29 cellular contexts compared by ENCODE assay signal in the genomic region with DNA sequence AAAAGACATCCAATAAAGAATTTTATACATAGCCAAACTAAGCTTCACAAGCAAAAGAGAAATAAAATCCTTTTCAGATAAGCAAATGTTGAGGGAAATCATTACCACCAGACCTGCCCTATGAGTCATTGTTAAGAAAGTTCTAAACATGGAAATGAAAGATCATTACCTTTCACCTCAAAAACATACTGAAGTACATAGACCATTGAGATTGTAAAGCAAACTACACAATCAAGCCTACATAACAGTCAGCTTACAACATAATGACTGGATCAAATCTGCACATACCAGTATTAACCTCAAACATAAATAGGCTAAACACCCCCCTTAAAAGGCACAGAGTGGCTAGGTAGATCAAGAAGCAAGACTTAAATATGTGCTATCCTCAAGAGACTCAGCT.
DNase-seq lines count a peak whose midpoint lies in the region; TF ChIP-seq lines count a peak whose summit lies in the region.
"Had no signal": no experiment of that assay in that cellular context is flagged by ENCODE, and none has a peak within 500 bp of the region (broad histone marks: within the 10 kb centered on the region; RNA-seq: fewer than 3 reads in every experiment).

No MANE protein-coding gene starts in this region.

- H3K9me3 Mint-ChIP-seq in CD14-positive monocyte = peaks cover 0 to 19% (median 8%) of the 10 kb centered on the region in 7 donors

- intact Hi-C loops in colonic mucosa (cut with DNase I) = no loop called here
- intact Hi-C loops in CD14-positive monocyte (cut with micrococcal nuclease) = no loop called here

- no peaks in the 10 kb centered on the region for H3K27me3 Mint-ChIP-seq in CD14-positive monocyte (ENCODE audit: low read depth in 3 of 3)
- H3K27me3 Mint-ChIP-seq: memory B cell; naive thymus-derived CD8-positive, alpha-beta T cell had no signal

- no peak overlapping the region for H3K4me3 ChIP-seq in colonic mucosa
- H3K4me3 ChIP-seq: esophagus muscularis mucosa, PC-9, stomach, tibial nerve had no signal

- H3K36me3 ChIP-seq in colonic mucosa = no peaks in the 10 kb centered on the region
- H3K36me3 ChIP-seq: esophagus muscularis mucosa, stomach, tibial nerve had no signal

- no peak overlapping the region for H3K4me3 Mint-ChIP-seq in CD14-positive monocyte
- H3K4me3 Mint-ChIP-seq: activated naive CD4-positive, alpha-beta T cell treated with anti-CD3 and anti-CD28 coated beads for 36 hours; activated T-cell treated with anti-CD3 and anti-CD28 coated beads, Interleukin-2, amount 50 U/mL, for 4 hours; H9; memory B cell; naive thymus-derived CD8-positive, alpha-beta T cell had no signal

- H3K27ac Mint-ChIP-seq in CD14-positive monocyte = no peak overlapping the region
- H3K27ac Mint-ChIP-seq: activated naive CD4-positive, alpha-beta T cell treated with anti-CD3 and anti-CD28 coated beads for 36 hours; H9; memory B cell; naive thymus-derived CD8-positive, alpha-beta T cell had no signal

- no peaks in the 10 kb centered on the region for H3K4me1 Mint-ChIP-seq in CD14-positive monocyte
- H3K4me1 Mint-ChIP-seq: H9; memory B cell; naive thymus-derived CD8-positive, alpha-beta T cell had no signal

- no peaks in the 10 kb centered on the region for H3K36me3 Mint-ChIP-seq in CD14-positive monocyte
- H3K36me3 Mint-ChIP-seq: memory B cell had no signal

- TF ChIP-seq CTCF in colonic mucosa (IDR thresholded peaks at IDR 0.05) (no peak), CD14-positive monocyte (IDR thresholded peaks at IDR 0.05) (no peak)

- no peaks in the 10 kb centered on the region for H3K27me3 ChIP-seq in colonic mucosa
- H3K27me3 ChIP-seq: esophagus muscularis mucosa, stomach, tibial nerve had no signal

- H3K27ac ChIP-seq in colonic mucosa = peak overlapping the region; percentile 43
- H3K27ac ChIP-seq: C4-2B, esophagus muscularis mucosa, PC-9, tibial nerve had no signal

- H3K4me1 ChIP-seq in colonic mucosa = no peaks in the 10 kb centered on the region
- H3K4me1 ChIP-seq: esophagus muscularis mucosa, stomach, tibial nerve had no signal

- DNase-seq in EL (peak; percentile 8), M059J (ENCODE audit: low read depth) (peak; percentile 61), colonic mucosa (no peak), non-pigmented ciliary epithelial cell (ENCODE audit: low read depth) (peak; percentile 51), DMS79 (lab: John Stamatoyannopoulos, UW) (no peak), CD14-positive monocyte (ENCODE audit: low spot score) (no peak), NCI-H82 treated with DMSO at 0.1 percent for 48 hours (lab: John Stamatoyannopoulos, UW; ENCODE audit: unreplicated experiment) (no peak), HK-2 (ENCODE audit: unreplicated experiment) (no peak)
- DNase-seq: activated CD8-positive, alpha-beta memory T cell treated with anti-CD3 and anti-CD28 coated beads for 24 hours; activated naive CD4-positive, alpha-beta T cell treated with anti-CD3 and anti-CD28 coated beads for 36 hours; activated T-cell treated with anti-CD3 and anti-CD28 coated beads, Interleukin-2, amount 50 U/mL, for 4 hours; cerebellar nuclear complex; DMS 273 treated with DMSO at 0.1 percent for 48 hours; effector CD8-positive, alpha-beta T cell; H9; Kasumi-1; naive thymus-derived CD8-positive, alpha-beta T cell; NCI-H1092; NCI-H1930; NCI-H2227 treated with DMSO at 0.1 percent for 48 hours; NCI-H82; PC-9; right cardiac atrium; SHP77 treated with DMSO at 0.1 percent for 48 hours; stomach had no signal

- H3K9me3 ChIP-seq in colonic mucosa = no peaks in the 10 kb centered on the region

- no peak overlapping the region for H3K9ac ChIP-seq in colonic mucosa (ENCODE audit: low read depth in 2 of 2, low read length in 2 of 2)

Comparison
In these comparisons a context has a peak if more than half of its experiments do, and no peak if none do; other contexts are left out.
1. DNase-seq: peak in EL (single experiment), M059J (single experiment) and non-pigmented ciliary epithelial cell (single experiment); none in colonic mucosa (single experiment), DMS79 (single experiment), CD14-positive monocyte (single experiment), NCI-H82 treated with DMSO at 0.1 percent for 48 hours (single experiment) and HK-2 (single experiment).